In the genomic region with DNA sequence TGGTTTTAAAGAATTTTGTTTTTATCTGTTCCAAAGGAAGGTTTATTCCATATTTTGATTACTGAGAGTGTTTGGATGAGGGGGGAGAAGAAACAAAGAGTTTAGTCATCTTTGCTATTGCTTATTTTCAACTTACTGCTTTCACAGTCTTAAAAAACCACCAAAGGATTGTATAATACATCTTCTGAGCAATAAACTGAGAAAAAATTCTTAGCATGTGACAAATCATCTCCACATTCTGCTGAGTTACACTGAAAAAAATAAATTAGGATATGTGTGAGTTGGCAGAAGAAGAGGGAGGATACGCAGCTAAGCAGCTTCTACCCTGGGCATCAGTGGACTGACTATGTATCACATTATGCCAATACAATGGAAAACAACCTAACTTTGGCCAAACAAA, we compare ENCODE assay signal across 18 cellular contexts. TPM values are rescaled to one million over a fixed set of nuclear protein-coding genes. Genes with fewer than 3 reads are reported as not detected.
DNase-seq lines count a peak whose midpoint lies in the region; FAIRE-seq and TF ChIP-seq lines count a peak whose summit lies in the region.
"Had no signal": no experiment of that assay in that cellular context is flagged by ENCODE, and none has a peak within 500 bp of the region (broad histone marks: within the 10 kb centered on the region; RNA-seq: fewer than 3 reads in every experiment).

No MANE protein-coding gene starts in this region.

- peaks cover 52% of the 10 kb centered on the region for H3K27me3 Mint-ChIP-seq in osteocyte (ENCODE audit: unreplicated experiment)

- no peaks in the 10 kb centered on the region for H3K36me3 Mint-ChIP-seq in osteocyte (ENCODE audit: unreplicated experiment)
- H3K36me3 Mint-ChIP-seq: T-cell had no signal

- DNase-seq in ELR (ENCODE audit: low read depth) (peak; percentile 62), M059J (ENCODE audit: low read depth) (peak; percentile 48), fibroblast of peridontal ligament (ENCODE audit: extremely low read depth) (peak; percentile 53), osteocyte (ENCODE audit: extremely low spot score, unreplicated experiment) (no peak), NCI-H2081 (lab: John Stamatoyannopoulos, UW) (no peak), lower leg skin (ENCODE audit: low spot score in 2 of 2) (no peak), frontal cortex (ENCODE audit: low spot score in 2 of 2) (no peak)
- DNase-seq: C1 segment of cervical spinal cord, KG1, NCI-H1048, NCI-H1436 treated with DMSO at 0.1 percent for 48 hours, NCI-H2081 treated with DMSO at 0.1 percent for 48 hours, NCI-H524, Peyer's patch, Right ventricle myocardium superior, SK-N-SH, T-cell had no signal

- no peaks in the 10 kb centered on the region for H3K9me3 Mint-ChIP-seq in osteocyte (ENCODE audit: unreplicated experiment)
- H3K9me3 Mint-ChIP-seq: T-cell had no signal

- peaks cover 16% of the 10 kb centered on the region for H3K4me1 Mint-ChIP-seq in osteocyte (ENCODE audit: unreplicated experiment)
- H3K4me1 Mint-ChIP-seq: T-cell had no signal

- WGBS in lower leg skin, 2 donors, result 79 to 90% methylated on average over 1 of the region's 1 CpG

- TF ChIP-seq CTCF in osteocyte (IDR thresholded peaks at IDR 0.05) (no peak), lower leg skin (IDR thresholded peaks at IDR 0.05) (no peak)

- TF ChIP-seq POLR2A in lower leg skin (IDR thresholded peaks at IDR 0.05), result no peak

- no peak for FAIRE-seq in frontal cortex (lab: Jason Lieb, UNC)

- H3K4me3 ChIP-seq in lower leg skin (ENCODE audit: low read depth, poor library complexity, severe bottlenecking), result no peak overlapping the region
- H3K4me3 ChIP-seq: Peyer's patch had no signal

- H3K27ac Mint-ChIP-seq in osteocyte (ENCODE audit: unreplicated experiment), result no peak overlapping the region
- H3K27ac Mint-ChIP-seq: T-cell had no signal

- intact Hi-C loops in lower leg skin (cut with DNase I; ENCODE audit: low total_unique reads), result no loop called here

- H3K4me3 Mint-ChIP-seq in osteocyte (ENCODE audit: unreplicated experiment), result no peak overlapping the region
- H3K4me3 Mint-ChIP-seq: T-cell had no signal

RNA-seq across cellular contexts. Expression of gene ACTC1, which starts 23.2 kb away (rescaled TPM):
- 2.9 and 8.8 TPM in 2 replicates for total RNA-seq in M059J (2014; rRNA removed; shearing (Covaris generic))
- total RNA-seq in osteocyte (3.8 and 4.0 TPM in 2 replicates), lower leg skin (1 to 10 TPM in 1 of 4 donors, under 1 TPM in 3; 0.13 to 1.3 (median 0.55) TPM), frontal cortex (0.41 TPM)
- total RNA-seq: MCF 10A, Peyer's patch, T-cell had no signal

Comparison
In these comparisons a context has a peak if more than half of its experiments do, and no peak if none do; other contexts are left out.
1. DNase-seq: peak in ELR (single experiment), M059J (single experiment) and fibroblast of peridontal ligament (single experiment); none in osteocyte (single experiment), NCI-H2081 (0 of 2), lower leg skin (0 of 2) and frontal cortex (0 of 2).